In the genomic region with DNA sequence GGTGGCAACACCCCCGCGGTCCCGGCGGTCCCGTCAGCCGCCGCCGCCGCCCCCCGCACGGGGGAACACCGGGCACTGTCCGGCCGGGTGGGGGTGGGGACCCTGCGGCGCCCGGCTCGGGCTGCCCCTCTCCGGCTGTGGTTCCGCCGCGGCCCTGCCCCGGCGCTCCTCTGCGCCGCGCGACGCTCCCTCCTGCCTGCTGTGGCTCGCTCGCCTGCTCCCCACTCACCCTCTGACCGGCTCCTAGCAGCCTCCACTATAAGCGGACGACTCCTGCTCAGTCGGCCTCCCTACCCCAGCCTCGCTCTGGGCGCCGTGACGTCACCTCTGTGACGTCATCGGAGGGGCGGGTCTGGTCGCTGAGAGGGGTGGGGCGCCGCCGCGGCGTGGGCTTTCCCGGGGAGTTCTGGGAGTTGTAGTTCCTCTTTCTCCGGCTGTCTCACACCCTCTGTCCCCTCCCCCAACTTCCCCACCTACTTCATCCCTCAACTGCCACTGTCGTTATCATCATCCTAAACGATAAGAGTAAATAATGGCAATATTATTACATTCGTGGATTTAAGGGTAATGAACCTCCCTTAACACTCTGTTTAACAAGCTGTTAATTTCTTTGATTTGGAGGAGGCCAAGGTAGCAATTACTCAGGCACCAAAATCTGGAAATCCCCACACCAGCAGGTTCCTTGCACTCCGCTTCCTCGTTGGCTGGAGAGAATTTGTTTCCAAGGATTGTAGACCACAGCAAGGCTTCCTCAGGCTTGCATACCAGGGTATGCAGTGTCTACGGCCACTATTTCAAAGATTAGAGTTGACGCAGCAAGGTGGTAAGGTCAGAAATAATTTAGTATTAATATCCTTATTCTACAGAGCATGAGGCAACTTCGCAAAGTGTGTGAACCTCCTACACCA, we compare ENCODE assay signal across 8 cellular contexts. TPM values are rescaled to one million over a fixed set of nuclear protein-coding genes. Genes with fewer than 3 reads are reported as not detected.
A peak's percentile ranks its signal among the peaks of the same experiment; 100 is the strongest.
DNase-seq lines count a peak whose midpoint lies in the region; ATAC-seq and TF ChIP-seq lines count a peak whose summit lies in the region.

A gene (minus strand): TSS at position 308 of the 908 bp plus-strand sequence. CDS start 405 bp downstream, outside the sequence.

- peak; percentile 56 for DNase-seq in GF-D8 (lab: John Stamatoyannopoulos, UW)
- DNase-seq in HFF-Myc (ENCODE audit: extremely low read depth, low read depth) = peak; percentile 51
- peak; percentile 92 for DNase-seq in NCI-H1092 treated with DMSO at 0.1 percent for 48 hours (lab: John Stamatoyannopoulos, UW)
- DNase-seq in SKM-1 treated with dmso at 0.1 percent for 144 hours (lab: John Stamatoyannopoulos, UW; ENCODE audit: unreplicated experiment) = peak; percentile 82
- DNase-seq in activated naive CD4-positive, alpha-beta T cell treated with anti-CD3 and anti-CD28 coated beads, Interleukin-2, amount 50 U/mL, for 72 hours (ENCODE audit: low spot score in 2 of 2) = peak; percentile 88 to 89
- peak; percentile 91 for DNase-seq in glomerular visceral epithelial cell (ENCODE audit: extremely low spot score)
- peak; percentile 98 for DNase-seq in osteoblast (ENCODE audit: insufficient read length, low spot score, missing footprints)
- DNase-seq in testis = peak; percentile 96

- no peaks in the 10 kb centered on the region for H3K9me3 Mint-ChIP-seq in activated naive CD4-positive, alpha-beta T cell treated with anti-CD3 and anti-CD28 coated beads, Interleukin-2, amount 50 U/mL, for 72 hours

- H3K36me3 ChIP-seq in osteoblast (ENCODE audit: insufficient read depth, low read length) = no peaks in the 10 kb centered on the region
- no peaks in the 10 kb centered on the region for H3K36me3 ChIP-seq in testis (ENCODE audit: low read depth, missing control alignments)

- TF ChIP-seq POLR2A in testis (IDR thresholded peaks at IDR 0.05) = peak; percentile 100

- peak; percentile 74 to 80 for ATAC-seq in activated naive CD4-positive, alpha-beta T cell treated with anti-CD3 and anti-CD28 coated beads, Interleukin-2, amount 50 U/mL, for 72 hours

- H3K27me3 ChIP-seq in osteoblast (ENCODE audit: insufficient read depth, low read length) (no peaks in the 10 kb centered on the region), testis (no peaks in the 10 kb centered on the region)

- peak within 1 kb of the TSS; percentile 87 for H3K27ac ChIP-seq in osteoblast (ENCODE audit: low read depth, low read length)
- H3K27ac ChIP-seq in testis = peak within 1 kb of the TSS; percentile 98 to 99

- H2AFZ ChIP-seq in osteoblast (ENCODE audit: low read length) = peak within 1 kb of the TSS; percentile 72

- peaks cover 42% of the 10 kb centered on the region for H3K79me2 ChIP-seq in osteoblast (ENCODE audit: insufficient read depth, low read length)

- intact Hi-C loops in testis (cut with DNase I; ENCODE audit: low total_unique reads) = loop anchor here (10.0 kb wide), 1 partner anchor 118 kb away; no protein-coding TSS in a partner anchor

- H3K9me3 ChIP-seq in osteoblast (ENCODE audit: low read depth, low read length) (no peaks in the 10 kb centered on the region), testis (no peaks in the 10 kb centered on the region)

- H4K20me1 ChIP-seq in osteoblast (ENCODE audit: insufficient read depth, low read length) = peaks cover 21% of the 10 kb centered on the region

- TF ChIP-seq CTCF in HFF-Myc (IDR thresholded peaks at IDR 0.05; ENCODE audit: low read depth, low read length, missing control alignments) (no peak), osteoblast (IDR thresholded peaks at IDR 0.05; ENCODE audit: extremely low read depth, low read depth, low read length) (no peak), testis (IDR thresholded peaks at IDR 0.05) (peak in 2 of 3 experiments; percentile 4 to 26)

- H3K4me1 ChIP-seq in osteoblast (ENCODE audit: insufficient read depth, low read length) (peaks cover 33% of the 10 kb centered on the region), testis (peaks cover 22% of the 10 kb centered on the region)

- H3K36me3 Mint-ChIP-seq in activated naive CD4-positive, alpha-beta T cell treated with anti-CD3 and anti-CD28 coated beads, Interleukin-2, amount 50 U/mL, for 72 hours = peaks cover 10 to 11% of the 10 kb centered on the region in 2 donors

- H3K27ac Mint-ChIP-seq in activated naive CD4-positive, alpha-beta T cell treated with anti-CD3 and anti-CD28 coated beads, Interleukin-2, amount 50 U/mL, for 72 hours = peak within 1 kb of the TSS in 1 of 2 donors; percentile 99

- WGBS in testis, 2 donors = 9 to 15% methylated on average over 14 to 24 of the region's 58 CpGs

- H3K4me3 ChIP-seq in HFF-Myc (replicated peaks; ENCODE audit: low read depth, low read length) (peak within 1 kb of the TSS; percentile 80), osteoblast (ENCODE audit: insufficient read depth, low read length) (peak within 1 kb of the TSS; percentile 90), testis (peak within 1 kb of the TSS; percentile 98 to 99)

- H3K4me2 ChIP-seq in osteoblast (ENCODE audit: insufficient read depth, low read length) = peak within 1 kb of the TSS; percentile 92

RNA-seq across cellular contexts. Expression of the gene that starts here (rescaled TPM):
- 10 to 100 TPM; 30.0 to 35.5 TPM for total RNA-seq in activated naive CD4-positive, alpha-beta T cell treated with anti-CD3 and anti-CD28 coated beads, Interleukin-2, amount 50 U/mL, for 72 hours
- 60.1 and 61.2 TPM in 2 replicates for total RNA-seq in osteoblast
- 100 to 1,000 TPM; 126 to 130 TPM for total RNA-seq in testis
- polyA plus RNA-seq in testis (ENCODE audit: insufficient read depth, low read depth, low replicate concordance) = 93.5 TPM

Comparison
In these comparisons a context has a peak if more than half of its experiments do, and no peak if none do; other contexts are left out.
1. Peak in every context shown above with its lines: DNase-seq, ATAC-seq, H3K4me3 ChIP-seq and H3K27ac ChIP-seq.
2. CTCF ChIP-seq: peak in testis (2 of 3); none in HFF-Myc (single experiment) and osteoblast (single experiment).